8 cellular contexts compared by ENCODE assay signal in the genomic region with DNA sequence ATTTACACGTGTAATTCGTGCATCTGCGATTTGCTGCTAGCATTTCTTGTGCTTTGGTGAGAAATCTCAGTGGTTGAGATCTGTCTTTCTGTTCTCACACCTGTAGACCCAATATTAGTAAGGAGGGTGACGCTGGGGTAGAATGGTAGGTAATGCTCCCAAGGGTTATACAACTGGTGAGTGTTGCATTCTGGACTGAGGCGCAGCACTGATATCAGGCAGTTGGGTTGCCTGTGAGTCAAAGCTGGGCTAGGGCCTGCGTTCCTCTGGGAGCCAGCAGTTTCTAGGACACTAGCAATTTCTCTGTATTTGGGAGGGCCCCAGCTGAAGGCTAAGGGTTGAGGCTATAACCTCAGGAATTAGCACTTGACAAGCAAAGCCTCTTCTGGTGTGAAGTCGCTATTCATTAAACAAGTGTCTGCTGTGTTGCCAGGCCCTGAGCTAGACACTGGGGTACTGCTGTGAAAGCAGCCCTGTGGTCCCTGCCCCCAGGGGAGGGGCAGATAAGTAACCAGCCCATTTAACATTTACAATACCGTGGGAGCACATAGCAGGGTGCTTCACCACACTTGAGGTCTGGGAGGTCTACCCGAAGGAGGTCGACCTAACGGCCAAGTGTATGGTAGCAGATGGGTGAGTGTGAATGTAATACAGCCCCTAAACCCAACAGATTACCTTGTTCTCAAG. TPM values are rescaled to one million over a fixed set of nuclear protein-coding genes. Genes with fewer than 3 reads are reported as not detected.
DNase-seq lines count a peak whose midpoint lies in the region; ATAC-seq and TF ChIP-seq lines count a peak whose summit lies in the region.
"Had no signal": no experiment of that assay in that cellular context is flagged by ENCODE, and none has a peak within 500 bp of the region (broad histone marks: within the 10 kb centered on the region; RNA-seq: fewer than 3 reads in every experiment).

No MANE protein-coding gene starts in this region.

- peak; percentile 70 for ATAC-seq in GM19455 (IDR thresholded peaks at IDR 0.05; ENCODE audit: unreplicated experiment)
- ATAC-seq in HG03064 (IDR thresholded peaks at IDR 0.05; ENCODE audit: low read depth, unreplicated experiment): peak; percentile 70
- ATAC-seq in gastrocnemius medialis: no peak

- DNase-seq in gastrocnemius medialis (no peak), SKM-1 (lab: John Stamatoyannopoulos, UW; ENCODE audit: unreplicated experiment) (no peak), cerebellar cortex (ENCODE audit: low spot score) (no peak), GM20000 (ENCODE audit: low spot score) (no peak)

- peak overlapping the region in 3 of 5 experiments; percentile 43 to 77 (median 60) for H3K27ac Mint-ChIP-seq in brain

- H3K36me3 Mint-ChIP-seq in brain: peaks cover 22% of the 10 kb centered on the region

- H3K4me3 Mint-ChIP-seq in brain: no peak overlapping the region

- TF ChIP-seq CTCF in brain (conservative IDR thresholded peaks at IDR 0.05) (no peak), gastrocnemius medialis (IDR thresholded peaks at IDR 0.05 in 4 of 5, conservative IDR thresholded peaks at IDR 0.05 in 1 of 5) (no peak), GM20000 (IDR thresholded peaks at IDR 0.05; ENCODE audit: extremely low read depth, missing control alignments) (no peak)

- H3K4me1 ChIP-seq in gastrocnemius medialis: peaks cover 86 to 98% of the 10 kb centered on the region in 2 donors

- no peaks in the 10 kb centered on the region for H3K9me3 ChIP-seq in gastrocnemius medialis

- no peak overlapping the region for H3K4me3 ChIP-seq in gastrocnemius medialis

- H3K27ac ChIP-seq in gastrocnemius medialis: peak overlapping the region; percentile 75 to 81 (median 77)
- H3K27ac ChIP-seq: HL-60 had no signal

- in situ Hi-C loops in gastrocnemius medialis (cut with MboI; ENCODE audit: low sequenced_read_pairs in 4 of 4): no loop called here

- intact Hi-C loops in gastrocnemius medialis (cut with DNase I; ENCODE audit: low total_unique reads): loop anchor here (1.0 kb wide), 1 partner anchor 66 kb away; the partner anchor contains the start of gene FAXDC2

- H3K4me1 Mint-ChIP-seq in brain: peaks cover 86% of the 10 kb centered on the region

- TF ChIP-seq POLR2A in gastrocnemius medialis (IDR thresholded peaks at IDR 0.05): no peak

- no peaks in the 10 kb centered on the region for H3K27me3 ChIP-seq in gastrocnemius medialis

- no peaks in the 10 kb centered on the region for H3K36me3 ChIP-seq in gastrocnemius medialis

- no peaks in the 10 kb centered on the region for H3K27me3 Mint-ChIP-seq in brain

- H3K9me3 Mint-ChIP-seq in brain: no peaks in the 10 kb centered on the region

RNA-seq across cellular contexts. Expression of gene LARP1, which starts 28.7 kb away (rescaled TPM):
- 86.7 TPM for polyA plus RNA-seq in brain (ENCODE audit: insufficient read depth, low read depth, low replicate concordance)
- total RNA-seq in gastrocnemius medialis: 100 to 1,000 TPM in 3 of 4 donors, 10 to 100 TPM in 1; 77.8 to 125 (median 119) TPM

Comparison
In these comparisons a context has a peak if more than half of its experiments do, and no peak if none do; other contexts are left out.
1. ATAC-seq: peak in GM19455 (single experiment) and HG03064 (single experiment); none in gastrocnemius medialis (0 of 2).